18 cellular contexts compared by ENCODE assay signal in the genomic region with DNA sequence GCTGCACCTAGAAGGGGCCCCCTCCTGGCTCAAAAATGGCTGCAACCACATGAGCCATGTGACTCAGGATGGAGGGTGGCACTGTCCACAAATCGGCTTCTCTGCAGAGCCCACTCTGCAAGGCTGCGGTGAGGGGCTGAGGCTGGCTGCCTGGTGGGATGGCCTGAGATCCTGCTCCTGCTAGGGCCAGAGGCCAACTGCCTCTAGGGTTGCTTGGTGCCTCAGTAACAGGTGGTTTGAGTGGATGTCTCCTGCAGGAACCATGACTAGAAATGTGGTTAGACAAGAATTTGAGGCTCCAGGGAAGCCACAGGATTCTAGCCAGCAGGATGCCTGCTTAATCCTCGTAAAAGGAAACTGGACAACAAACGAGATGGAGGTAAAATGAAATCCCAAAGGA. TPM values are rescaled to one million over a fixed set of nuclear protein-coding genes. Genes with fewer than 3 reads are reported as not detected.
A peak's percentile ranks its signal among the peaks of the same experiment; 100 is the strongest.
DNase-seq lines count a peak whose midpoint lies in the region; ATAC-seq, FAIRE-seq and TF ChIP-seq lines count a peak whose summit lies in the region.
"Had no signal": no experiment of that assay in that cellular context is flagged by ENCODE, and none has a peak within 500 bp of the region (broad histone marks: within the 10 kb centered on the region; RNA-seq: fewer than 3 reads in every experiment).

No MANE protein-coding gene starts in this region.

- DNase-seq in stimulated activated naive CD8-positive, alpha-beta T cell treated with anti-CD3 and anti-CD28 coated beads, Interleukin-15, Interleukin-2, amounts not matched to agents 100 U/mL and 50 U/mL, for 24 hours = no peak
- no peak for DNase-seq in activated CD8-positive, alpha-beta T cell treated with anti-CD3 and anti-CD28 coated beads for 36 hours
- DNase-seq in keratinocyte (ENCODE audit: low read depth, low spot score) (no peak), NCI-H2107 (lab: John Stamatoyannopoulos, UW) (no peak), Right ventricle myocardium superior (no peak), PC-3 (no peak)
- DNase-seq in CD4-positive, alpha-beta memory T cell = no peak
- DNase-seq: activated T-cell treated with anti-CD3 and anti-CD28 coated beads, Interleukin-2, amount 50 U/mL, for 48 hours; brain microvascular endothelial cell; dorsolateral prefrontal cortex; kidney glomerular epithelial cell; NCI-H345; SIG-M5; stimulated activated naive CD4-positive, alpha-beta T cell; T1000 had no signal

- peaks cover 39% of the 10 kb centered on the region for H3K4me1 ChIP-seq in keratinocyte (ENCODE audit: control insufficient read depth, extremely low read depth, insufficient read depth, low read length)
- no peaks in the 10 kb centered on the region for H3K4me1 ChIP-seq in CD4-positive, alpha-beta memory T cell (ENCODE audit: insufficient read depth, low read length)
- H3K4me1 ChIP-seq in PC-3 (ENCODE audit: insufficient read depth, low read length) = no peaks in the 10 kb centered on the region; the same call in 1 of the 2 replicates

- dilution Hi-C loops in keratinocyte (cut with MboI; ENCODE audit: extremely low pct_ligation_motif_present, low sequenced_read_pairs) = no loop called here

- POLR2A ChIA-PET in activated CD8-positive, alpha-beta T cell treated with anti-CD3 and anti-CD28 coated beads for 36 hours (lab: Charles Lee) = interaction anchor here (1.7 to 1.9 kb wide), 2 partner anchors 14 to 16 kb away, joined by 6 read pairs; no protein-coding TSS in a partner anchor
- POLR2A ChIA-PET in CD4-positive, alpha-beta memory T cell (lab: Charles Lee; ENCODE audit: partially characterized antibody) = no interaction called here
- POLR2A ChIA-PET in PC-3 (lab: Charles Lee; ENCODE audit: unreplicated experiment) = no interaction called here

- H3K27me3 ChIP-seq in keratinocyte (ENCODE audit: control insufficient read depth, extremely low read depth, insufficient read depth, low read length) (no peaks in the 10 kb centered on the region), PC-3 (ENCODE audit: low read length) (no peaks in the 10 kb centered on the region)
- no peaks in the 10 kb centered on the region for H3K27me3 ChIP-seq in CD4-positive, alpha-beta memory T cell (ENCODE audit: insufficient read depth, low read length)
- H3K27me3 ChIP-seq: brain microvascular endothelial cell, dorsolateral prefrontal cortex had no signal

- peak overlapping the region; percentile 41 for H3K27ac Mint-ChIP-seq in stimulated activated naive CD8-positive, alpha-beta T cell treated with anti-CD3 and anti-CD28 coated beads, Interleukin-15, Interleukin-2, amounts not matched to agents 100 ng/mL and 50 ng/mL, for 24 hours
- peak overlapping the region; percentile 34 for H3K27ac Mint-ChIP-seq in activated CD8-positive, alpha-beta T cell treated with anti-CD3 and anti-CD28 coated beads for 36 hours
- peak overlapping the region in 3 of 7 donors; percentile 22 to 57 (median 42) for H3K27ac Mint-ChIP-seq in CD4-positive, alpha-beta memory T cell

- TF ChIP-seq CTCF in activated CD8-positive, alpha-beta T cell treated with anti-CD3 and anti-CD28 coated beads for 36 hours (IDR thresholded peaks at IDR 0.05) = no peak
- TF ChIP-seq CTCF in keratinocyte (optimal IDR thresholded peaks at IDR 0.05 in 1 of 3, IDR thresholded peaks at IDR 0.05 in 1 of 3, conservative IDR thresholded peaks at IDR 0.05 in 1 of 3; ENCODE audit: extremely low read depth in 1 of 3, insufficient read depth in 2 of 3, low read length in 3 of 3) = no peak
- TF ChIP-seq CTCF in PC-3 (conservative IDR thresholded peaks at IDR 0.05; ENCODE audit: low read depth, low read length) = no peak

- no peaks in the 10 kb centered on the region for H3F3A ChIP-seq in PC-3 (ENCODE audit: low read length, unreplicated experiment)

- H2AFZ ChIP-seq in keratinocyte (ENCODE audit: control insufficient read depth, low read length) (no peak overlapping the region), PC-3 (ENCODE audit: low read length) (no peak overlapping the region)

- H3K4me2 ChIP-seq in keratinocyte (ENCODE audit: control insufficient read depth, extremely low read depth, insufficient read depth, low read depth, low read length) (no peak overlapping the region), PC-3 (ENCODE audit: low read length) (no peak overlapping the region)

- no peaks in the 10 kb centered on the region for H3K9me2 ChIP-seq in PC-3 (replicated peaks; ENCODE audit: low read length)

- no peak overlapping the region for H3K9ac ChIP-seq in keratinocyte (ENCODE audit: control insufficient read depth, extremely low read depth, insufficient read depth, low read length)
- H3K9ac ChIP-seq in PC-3 (ENCODE audit: low read length) = no peak overlapping the region

- peaks cover 23% of the 10 kb centered on the region for H3K4me1 Mint-ChIP-seq in stimulated activated naive CD8-positive, alpha-beta T cell treated with anti-CD3 and anti-CD28 coated beads, Interleukin-15, Interleukin-2, amounts not matched to agents 100 ng/mL and 50 ng/mL, for 24 hours (ENCODE audit: low read depth)
- peaks cover 20% of the 10 kb centered on the region for H3K4me1 Mint-ChIP-seq in activated CD8-positive, alpha-beta T cell treated with anti-CD3 and anti-CD28 coated beads for 36 hours (ENCODE audit: low read depth)
- H3K4me1 Mint-ChIP-seq in CD4-positive, alpha-beta memory T cell = peaks cover 11 to 22% (median 14%) of the 10 kb centered on the region in 4 donors

- ATAC-seq in stimulated activated naive CD8-positive, alpha-beta T cell treated with anti-CD3 and anti-CD28 coated beads, Interleukin-15, Interleukin-2, amounts not matched to agents 100 U/mL and 50 U/mL, for 24 hours = no peak
- ATAC-seq in activated CD8-positive, alpha-beta T cell treated with anti-CD3 and anti-CD28 coated beads for 36 hours = no peak
- ATAC-seq in Right ventricle myocardium superior (ENCODE audit: poor library complexity) = no peak
- ATAC-seq in PC-3 = no peak

- H3K9me1 ChIP-seq in keratinocyte (ENCODE audit: control insufficient read depth, extremely low read depth, insufficient read depth, low read length) = no peaks in the 10 kb centered on the region

- intact Hi-C loops in activated CD8-positive, alpha-beta T cell treated with anti-CD3 and anti-CD28 coated beads for 36 hours (cut with micrococcal nuclease) = no loop called here
- intact Hi-C loops in CD4-positive, alpha-beta memory T cell (cut with micrococcal nuclease) = no loop called here
- intact Hi-C loops in Right ventricle myocardium superior (cut with DNase I) = no loop called here
- intact Hi-C loops in PC-3 (cut with micrococcal nuclease) = no loop called here

- H3K79me2 ChIP-seq in keratinocyte (ENCODE audit: control insufficient read depth, insufficient read depth, low read length) (no peaks in the 10 kb centered on the region), PC-3 (ENCODE audit: low read length) (no peaks in the 10 kb centered on the region)

- H3K27me3 Mint-ChIP-seq in stimulated activated naive CD8-positive, alpha-beta T cell treated with anti-CD3 and anti-CD28 coated beads, Interleukin-15, Interleukin-2, amounts not matched to agents 100 ng/mL and 50 ng/mL, for 24 hours = no peaks in the 10 kb centered on the region
- no peaks in the 10 kb centered on the region for H3K27me3 Mint-ChIP-seq in activated CD8-positive, alpha-beta T cell treated with anti-CD3 and anti-CD28 coated beads for 36 hours
- no peaks in the 10 kb centered on the region for H3K27me3 Mint-ChIP-seq in CD4-positive, alpha-beta memory T cell

- H3K36me3 ChIP-seq in keratinocyte (ENCODE audit: control insufficient read depth in 2 of 2, extremely low read depth in 1 of 2, insufficient read depth in 2 of 2, low read length in 2 of 2) (peaks cover 1 to 7% of the 10 kb centered on the region in 2 experiments), PC-3 (ENCODE audit: low read depth, low read length) (peaks cover 12% of the 10 kb centered on the region; the same call in 1 of the 2 replicates)
- peaks cover 71% of the 10 kb centered on the region for H3K36me3 ChIP-seq in CD4-positive, alpha-beta memory T cell (ENCODE audit: insufficient read depth, low read length)

- H3K36me3 Mint-ChIP-seq in stimulated activated naive CD8-positive, alpha-beta T cell treated with anti-CD3 and anti-CD28 coated beads, Interleukin-15, Interleukin-2, amounts not matched to agents 100 ng/mL and 50 ng/mL, for 24 hours (ENCODE audit: low read depth) = peaks cover 86% of the 10 kb centered on the region
- H3K36me3 Mint-ChIP-seq in activated CD8-positive, alpha-beta T cell treated with anti-CD3 and anti-CD28 coated beads for 36 hours (ENCODE audit: low read depth) = peaks cover 44% of the 10 kb centered on the region
- peaks cover 51 to 89% of the 10 kb centered on the region in 2 donors for H3K36me3 Mint-ChIP-seq in CD4-positive, alpha-beta memory T cell

- H3K4me3 Mint-ChIP-seq in stimulated activated naive CD8-positive, alpha-beta T cell treated with anti-CD3 and anti-CD28 coated beads, Interleukin-15, Interleukin-2, amounts not matched to agents 100 ng/mL and 50 ng/mL, for 24 hours = no peak overlapping the region
- no peak overlapping the region for H3K4me3 Mint-ChIP-seq in activated CD8-positive, alpha-beta T cell treated with anti-CD3 and anti-CD28 coated beads for 36 hours
- no peak overlapping the region for H3K4me3 Mint-ChIP-seq in CD4-positive, alpha-beta memory T cell

- H4K20me1 ChIP-seq in keratinocyte (ENCODE audit: control insufficient read depth, extremely low read depth, insufficient read depth, low read length) = no peaks in the 10 kb centered on the region
- no peaks in the 10 kb centered on the region for H4K20me1 ChIP-seq in PC-3 (ENCODE audit: low read length)

- peak; percentile 56 for FAIRE-seq in keratinocyte (lab: Jason Lieb, UNC)
- FAIRE-seq: GM19239 had no signal

- H3K9me3 ChIP-seq in keratinocyte (ENCODE audit: control insufficient read depth, low read depth, low read length) (no peaks in the 10 kb centered on the region), PC-3 (ENCODE audit: low read length) (no peaks in the 10 kb centered on the region)
- H3K9me3 ChIP-seq in CD4-positive, alpha-beta memory T cell (ENCODE audit: control insufficient read depth in 1 of 2, low read length in 2 of 2) = no peaks in the 10 kb centered on the region

- H3K4me3 ChIP-seq in keratinocyte (ENCODE audit: control insufficient read depth in 2 of 3, extremely low read depth in 1 of 3, insufficient read depth in 2 of 3, low read depth in 1 of 3, low read length in 3 of 3) (no peak overlapping the region), PC-3 (ENCODE audit: low read length) (no peak overlapping the region)
- H3K4me3 ChIP-seq in CD4-positive, alpha-beta memory T cell (ENCODE audit: low read length in 2 of 2) = no peak overlapping the region
- H3K4me3 ChIP-seq: dorsolateral prefrontal cortex, skin epidermis had no signal

- CTCF ChIA-PET in activated CD8-positive, alpha-beta T cell treated with anti-CD3 and anti-CD28 coated beads for 36 hours (lab: Charles Lee) = interaction anchor here (1.1 kb wide), 1 partner anchor 16 kb away, joined by 3 read pairs; no protein-coding TSS in a partner anchor
- CTCF ChIA-PET in CD4-positive, alpha-beta memory T cell (lab: Charles Lee; ENCODE audit: partially characterized antibody) = no interaction called here
- CTCF ChIA-PET in PC-3 (lab: Charles Lee) = no interaction called here

- BruUV-seq in PC-3 (replicated peaks; lab: Mats Ljungman, UMichigan) = no TSS peak

- H3K9me3 Mint-ChIP-seq in stimulated activated naive CD8-positive, alpha-beta T cell treated with anti-CD3 and anti-CD28 coated beads, Interleukin-15, Interleukin-2, amounts not matched to agents 100 ng/mL and 50 ng/mL, for 24 hours = no peaks in the 10 kb centered on the region
- no peaks in the 10 kb centered on the region for H3K9me3 Mint-ChIP-seq in activated CD8-positive, alpha-beta T cell treated with anti-CD3 and anti-CD28 coated beads for 36 hours
- no peaks in the 10 kb centered on the region for H3K9me3 Mint-ChIP-seq in CD4-positive, alpha-beta memory T cell

- H3K27ac ChIP-seq in keratinocyte (ENCODE audit: control insufficient read depth, insufficient read depth, low read length) (no peak overlapping the region), PC-3 (ENCODE audit: low read length) (no peak overlapping the region)
- H3K27ac ChIP-seq in CD4-positive, alpha-beta memory T cell (ENCODE audit: low read depth, low read length) = no peak overlapping the region
- H3K27ac ChIP-seq: brain microvascular endothelial cell had no signal

RNA-seq across cellular contexts. Expression of a gene that starts 17.1 kb away (rescaled TPM):
- 10 to 100 TPM; 28.4 to 29.0 TPM for total RNA-seq in activated CD8-positive, alpha-beta T cell treated with anti-CD3 and anti-CD28 coated beads for 36 hours
- polyA plus RNA-seq in keratinocyte = 2.5 to 5.0 TPM (median 3.4 TPM) in 3 replicates
- 0.52 TPM for polyA plus RNA-seq in keratinocyte (2011; ENCODE audit: low read depth)
- polyA plus RNA-seq in keratinocyte (2011; cell fraction: cytosol; rRNA removed) = 2.4 and 3.2 TPM in 2 replicates
- polyA plus RNA-seq in keratinocyte (2011; cell fraction: nucleus; rRNA removed) = 5.1 and 6.9 TPM in 2 replicates
- 2.0 and 6.1 TPM in 2 replicates for polyA plus RNA-seq in keratinocyte (2012; ENCODE audit: low replicate concordance)
- polyA minus RNA-seq in keratinocyte = 3.7 to 11.6 TPM (median 5.7 TPM) in 3 replicates
- polyA minus RNA-seq in keratinocyte (2011; cell fraction: cytosol; rRNA and poly(A)+ RNA removed) = 8.8 TPM
- 3.9 and 6.4 TPM in 2 replicates for polyA minus RNA-seq in keratinocyte (2011; cell fraction: nucleus; rRNA and poly(A)+ RNA removed)
- total RNA-seq in CD4-positive, alpha-beta memory T cell = 10 to 100 TPM; 40.9 to 43.7 TPM
- polyA plus RNA-seq in CD4-positive, alpha-beta memory T cell = 10 to 100 TPM in 1 of 2 donors, 1 to 10 TPM in 1; 6.6 to 19.7 TPM
- total RNA-seq in Right ventricle myocardium superior (9.9 TPM), PC-3 (2014; rRNA removed) (31.3 and 40.7 TPM in 2 replicates)

RNA-seq across cellular contexts. Expression of a gene that starts 36.7 kb away (rescaled TPM):
- 10 to 100 TPM; 18.2 to 19.6 TPM for total RNA-seq in activated CD8-positive, alpha-beta T cell treated with anti-CD3 and anti-CD28 coated beads for 36 hours
- 13.3 to 25.6 TPM (median 13.9 TPM) in 3 replicates for polyA plus RNA-seq in keratinocyte
- polyA plus RNA-seq in keratinocyte (2011; ENCODE audit: low read depth) = 26.2 TPM
- polyA plus RNA-seq in keratinocyte (2011; cell fraction: cytosol; rRNA removed) = 7.2 and 9.9 TPM in 2 replicates
- polyA plus RNA-seq in keratinocyte (2011; cell fraction: nucleus; rRNA removed) = 33.1 and 36.3 TPM in 2 replicates
- polyA plus RNA-seq in keratinocyte (2012; ENCODE audit: low replicate concordance) = 11.0 and 34.9 TPM in 2 replicates
- polyA minus RNA-seq in keratinocyte = 6.2 to 25.4 TPM (median 10.1 TPM) in 3 replicates
- 22.3 TPM for polyA minus RNA-seq in keratinocyte (2011; cell fraction: cytosol; rRNA and poly(A)+ RNA removed)
- polyA minus RNA-seq in keratinocyte (2011; cell fraction: nucleus; rRNA and poly(A)+ RNA removed) = 37.1 and 42.4 TPM in 2 replicates
- total RNA-seq in CD4-positive, alpha-beta memory T cell = 100 to 1,000 TPM; 399 to 411 TPM
- polyA plus RNA-seq in CD4-positive, alpha-beta memory T cell = 100 to 1,000 TPM; 418 to 473 TPM
- 10.4 TPM for total RNA-seq in Right ventricle myocardium superior
- total RNA-seq in PC-3 (2014; rRNA removed) = 1.5 and 1.9 TPM in 2 replicates

Comparison
In these comparisons a context has a peak if more than half of its experiments do, and no peak if none do; other contexts are left out.
1. RNA of a gene that starts 36.7 kb away (total RNA-seq): 399 to 411 TPM in CD4-positive, alpha-beta memory T cell; 18.2 to 19.6 TPM in activated CD8-positive, alpha-beta T cell treated with anti-CD3 and anti-CD28 coated beads for 36 hours, 10.4 TPM in Right ventricle myocardium superior (single experiment) and 1.5 to 1.9 TPM in PC-3; every median in the first group is over 10 times any median in the second.